Comparison of ENCODE assay signal across 21 cellular contexts in genomic region chr6:137002505-137002904, GRCh38. TPM values are rescaled to one million over a fixed set of nuclear protein-coding genes. Genes with fewer than 3 reads are reported as not detected.
A peak's percentile ranks its signal among the peaks of the same experiment; 100 is the strongest.
DNase-seq lines count a peak whose midpoint lies in the region; ATAC-seq and TF ChIP-seq lines count a peak whose summit lies in the region.
"Had no signal": no experiment of that assay in that cellular context is flagged by ENCODE, and none has a peak within 500 bp of the region (broad histone marks: within the 10 kb centered on the region; RNA-seq: fewer than 3 reads in every experiment).

No MANE protein-coding gene starts in this region.

- H3K4me1 ChIP-seq in HUES48 (ENCODE audit: control insufficient read depth, insufficient read depth, low read length) (peaks cover 23% of the 10 kb centered on the region), left lung (no peaks in the 10 kb centered on the region)
- H3K4me1 ChIP-seq: BLaER1 had no signal

- no peaks in the 10 kb centered on the region for H3K27me3 ChIP-seq in HUES48 (ENCODE audit: control insufficient read depth, insufficient read depth, low read length)
- H3K27me3 ChIP-seq in left lung = no peaks in the 10 kb centered on the region
- H3K27me3 ChIP-seq: BLaER1 had no signal

- ATAC-seq in WTC11 = no peak
- ATAC-seq in left lung = peak; percentile 67
- ATAC-seq: CD8-positive, alpha-beta T cell had no signal

- no peak for TF ChIP-seq CTCF in WTC11 (IDR thresholded peaks at IDR 0.05)
- no peak for TF ChIP-seq CTCF in left lung (IDR thresholded peaks at IDR 0.05)

- CTCF ChIA-PET in WTC11 (lab: Charles Lee) = no interaction called here
- CTCF ChIA-PET in HEK293T (lab: Yijun Ruan, JAX) = no interaction called here

- H3K4me3 Mint-ChIP-seq in WTC11 = peak overlapping the region; percentile 58; the same call in 1 of the 2 replicates
- H3K4me3 Mint-ChIP-seq: CD8-positive, alpha-beta T cell had no signal

- no peaks in the 10 kb centered on the region for H3K9me3 Mint-ChIP-seq in WTC11
- H3K9me3 Mint-ChIP-seq: CD8-positive, alpha-beta T cell had no signal

- H3K4me3 ChIP-seq in HUES48 (ENCODE audit: low read depth, low read length) (no peak overlapping the region), left lung (no peak overlapping the region)
- H3K4me3 ChIP-seq: BLaER1 had no signal

- intact Hi-C loops in left lung (cut with DNase I) (no loop called here), posterior vena cava (cut with DNase I) (no loop called here)

- H3K27me3 Mint-ChIP-seq in WTC11 (ENCODE audit: low read depth) = peaks cover 6% of the 10 kb centered on the region

- no peak overlapping the region for H3K9ac ChIP-seq in HUES48 (ENCODE audit: low read depth, low read length)
- H3K9ac ChIP-seq: BLaER1, KMS-11 had no signal

- H3K9me3 ChIP-seq in HUES48 (ENCODE audit: control insufficient read depth, insufficient read depth, low read length) (no peaks in the 10 kb centered on the region), left lung (no peaks in the 10 kb centered on the region)
- H3K9me3 ChIP-seq: BLaER1 had no signal

- no peaks in the 10 kb centered on the region for H3K36me3 ChIP-seq in HUES48 (ENCODE audit: control insufficient read depth, insufficient read depth, low read length)
- H3K36me3 ChIP-seq in left lung = no peaks in the 10 kb centered on the region
- H3K36me3 ChIP-seq: BLaER1 had no signal

- no peak overlapping the region for H3K27ac Mint-ChIP-seq in WTC11
- H3K27ac Mint-ChIP-seq: CD8-positive, alpha-beta T cell had no signal

- no peaks in the 10 kb centered on the region for H3K36me3 Mint-ChIP-seq in WTC11
- H3K36me3 Mint-ChIP-seq: CD8-positive, alpha-beta T cell had no signal

- DNase-seq in DMS153 (lab: John Stamatoyannopoulos, UW) (peak; percentile 61), WTC11 (ENCODE audit: low spot score) (no peak), left lung (no peak), NCI-H1694 treated with DMSO at 0.1 percent for 48 hours (lab: John Stamatoyannopoulos, UW) (no peak), posterior vena cava (ENCODE audit: low spot score) (no peak), HEK293T (ENCODE audit: extremely low spot score) (no peak)
- no peak for DNase-seq in NK-92 treated with Interleukin-12 subunit alpha and Interleukin-12 subunit beta, amount 100 ng/mL, for 24 hours (lab: John Stamatoyannopoulos, UW)
- DNase-seq: Calu3; CD8-positive, alpha-beta T cell; DMS79 treated with DMSO at 0.1 percent for 48 hours; GOT3; NCI-H1436; NCI-H2029 treated with DMSO at 0.1 percent for 48 hours; NCI-H2171 treated with DMSO at 0.1 percent for 48 hours; NCI-H446 treated with DMSO at 0.1 percent for 48 hours had no signal

- H3K4me1 Mint-ChIP-seq in WTC11 = peaks cover 41% of the 10 kb centered on the region

- POLR2A ChIA-PET in WTC11 (lab: Charles Lee) (no interaction called here), HEK293T (lab: Yijun Ruan, JAX) (no interaction called here)

- H3K27ac ChIP-seq in HUES48 (ENCODE audit: low read depth, low read length) = peak overlapping the region; percentile 87
- H3K27ac ChIP-seq in left lung = no peak overlapping the region
- H3K27ac ChIP-seq: BLaER1, KMS-11 had no signal

TF ChIP-seq in WTC11, 78 proteins besides CTCF, POLR2A, EP300 and RAD21:
- TF ChIP-seq ZMAT4 (CRISPR knock-in tag; IDR thresholded peaks at IDR 0.05) (no peak), HMGA2 (CRISPR knock-in tag; IDR thresholded peaks at IDR 0.05) (no peak), JUN (CRISPR knock-in tag; IDR thresholded peaks at IDR 0.05) (no peak), JAZF1 (CRISPR knock-in tag; IDR thresholded peaks at IDR 0.05) (no peak), TEAD1 (CRISPR knock-in tag; IDR thresholded peaks at IDR 0.05) (no peak)
- TF ChIP-seq, protein P1, sequence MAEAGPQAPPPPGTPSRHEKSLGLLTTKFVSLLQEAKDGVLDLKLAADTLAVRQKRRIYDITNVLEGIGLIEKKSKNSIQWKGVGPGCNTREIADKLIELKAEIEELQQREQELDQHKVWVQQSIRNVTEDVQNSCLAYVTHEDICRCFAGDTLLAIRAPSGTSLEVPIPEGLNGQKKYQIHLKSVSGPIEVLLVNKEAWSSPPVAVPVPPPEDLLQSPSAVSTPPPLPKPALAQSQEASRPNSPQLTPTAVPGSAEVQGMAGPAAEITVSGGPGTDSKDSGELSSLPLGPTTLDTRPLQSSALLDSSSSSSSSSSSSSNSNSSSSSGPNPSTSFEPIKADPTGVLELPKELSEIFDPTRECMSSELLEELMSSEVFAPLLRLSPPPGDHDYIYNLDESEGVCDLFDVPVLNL (CRISPR knock-in tag; IDR thresholded peaks at IDR 0.05; ENCODE audit: borderline replicate concordance, low read depth) = no peak

TF ChIP-seq in HEK293T, 16 proteins besides CTCF, POLR2A, EP300 and RAD21:
- TF ChIP-seq L3MBTL2 (conservative IDR thresholded peaks at IDR 0.05) (no peak), BHLHE40 (IDR thresholded peaks at IDR 0.05; ENCODE audit: borderline replicate concordance) (no peak), ZNF384 (IDR thresholded peaks at IDR 0.05) (no peak), HDGF (IDR thresholded peaks at IDR 0.05; ENCODE audit: borderline replicate concordance) (no peak), PKNOX1 (IDR thresholded peaks at IDR 0.05) (no peak), FOXK2 (IDR thresholded peaks at IDR 0.05) (no peak), SP1 (IDR thresholded peaks at IDR 0.05) (no peak), FOXM1 (IDR thresholded peaks at IDR 0.05; ENCODE audit: borderline replicate concordance) (no peak), FOXA1 (IDR thresholded peaks at IDR 0.05) (no peak), ELF4 (IDR thresholded peaks at IDR 0.05) (no peak), TARDBP (IDR thresholded peaks at IDR 0.05) (no peak), ARNT (IDR thresholded peaks at IDR 0.05) (no peak), SUZ12 (IDR thresholded peaks at IDR 0.05) (no peak), NFRKB (IDR thresholded peaks at IDR 0.05) (no peak), CTBP1 (IDR thresholded peaks at IDR 0.05; ENCODE audit: borderline replicate concordance) (no peak), LEF1 (IDR thresholded peaks at IDR 0.05; ENCODE audit: borderline replicate concordance) (no peak)

RNA-seq across cellular contexts. Expression of gene IL20RA, which starts 42.3 kb away (rescaled TPM):
- 0.78 to 1.3 TPM (median 1.2 TPM) in 3 replicates for total RNA-seq in WTC11 (2021)
- total RNA-seq in left lung = 1 to 10 TPM; 4.0 to 6.0 TPM
- under 1 TPM; 0.19 to 0.60 TPM for total RNA-seq in posterior vena cava
- total RNA-seq: CD8-positive, alpha-beta T cell; G401; M059J; T-helper 1 cell treated with Interleukin-12 subunit alpha and Interleukin-12 subunit beta and Interleukin-4 antibody, amounts not matched to agents 30 ng/mL and 1 ng/mL, for 36 hours had no signal
